In genomic region chr2:29392774-29393173, GRCh38 we compare ENCODE assay signal across 25 cellular contexts.
DNase-seq lines count a peak whose midpoint lies in the region; ATAC-seq, FAIRE-seq and TF ChIP-seq lines count a peak whose summit lies in the region.
"Had no signal": no experiment of that assay in that cellular context is flagged by ENCODE, and none has a peak within 500 bp of the region (broad histone marks: within the 10 kb centered on the region; RNA-seq: fewer than 3 reads in every experiment).

No MANE protein-coding gene starts in this region.

- CTCF ChIA-PET in HepG2 (lab: Yijun Ruan, JAX; ENCODE audit: low intra/inter-chr PET ratio, low total read pairs) (no interaction called here), K562 (lab: Yijun Ruan, JAX; ENCODE audit: low intra/inter-chr PET ratio) (no interaction called here)

- no peak overlapping the region for H3K4ac ChIP-seq in mesendoderm (ENCODE audit: low read depth, low read length)

- H3K27ac ChIP-seq in HepG2 (ENCODE audit: extremely low read length, insufficient read depth, low read length) = no peak overlapping the region
- H3K27ac ChIP-seq in right lobe of liver = no peak overlapping the region
- H3K27ac ChIP-seq in K562 (ENCODE audit: extremely low read depth, low read depth, low read length) = no peak overlapping the region
- no peak overlapping the region for H3K27ac ChIP-seq in mesendoderm (ENCODE audit: low read depth, low read length)
- H3K27ac ChIP-seq: 22Rv1, BLaER1 had no signal

- H3K4me3 ChIP-seq in HepG2 (replicated peaks in 1 of 3; ENCODE audit: insufficient read depth in 1 of 3, low read depth in 2 of 3, low read length in 3 of 3) = no peak overlapping the region
- no peak overlapping the region for H3K4me3 ChIP-seq in right lobe of liver
- no peak overlapping the region for H3K4me3 ChIP-seq in K562
- no peak overlapping the region for H3K4me3 ChIP-seq in mesendoderm (ENCODE audit: low read length)
- H3K4me3 ChIP-seq: BLaER1, GM12878 had no signal

- H3K79me2 ChIP-seq in HepG2 (ENCODE audit: insufficient read depth, low read length) (no peaks in the 10 kb centered on the region), K562 (ENCODE audit: control insufficient read depth, insufficient read depth, low read length) (no peaks in the 10 kb centered on the region), mesendoderm (ENCODE audit: control insufficient read depth, insufficient read depth, low read length) (no peaks in the 10 kb centered on the region)

- no peaks in the 10 kb centered on the region for H3K4me1 ChIP-seq in HepG2 (ENCODE audit: insufficient read depth, low read length)
- no peaks in the 10 kb centered on the region for H3K4me1 ChIP-seq in right lobe of liver
- no peaks in the 10 kb centered on the region for H3K4me1 ChIP-seq in K562 (replicated peaks in 1 of 2; ENCODE audit: control insufficient read depth in 2 of 2, insufficient read depth in 2 of 2, low read length in 2 of 2)
- H3K4me1 ChIP-seq in mesendoderm (ENCODE audit: control insufficient read depth, low read depth, low read length) = peaks cover 3% of the 10 kb centered on the region
- H3K4me1 ChIP-seq: BLaER1 had no signal

- H2AFZ ChIP-seq in HepG2 (ENCODE audit: low read length) (no peak overlapping the region), K562 (ENCODE audit: low read depth, low read length) (no peak overlapping the region)

- H3K18ac ChIP-seq in mesendoderm (ENCODE audit: low read length) = peak overlapping the region; percentile 71

- POLR2A ChIA-PET in HepG2 (lab: Yijun Ruan, JAX) = no interaction called here
- POLR2A ChIA-PET in K562 (lab: Yijun Ruan, JAX) = no interaction called here

- H3K4me2 ChIP-seq in HepG2 (ENCODE audit: low read depth, low read length) = no peak overlapping the region
- H3K4me2 ChIP-seq in K562 (ENCODE audit: insufficient read depth, low read length) = no peak overlapping the region
- H3K4me2 ChIP-seq in mesendoderm (ENCODE audit: low read length) = no peak overlapping the region
- H3K4me2 ChIP-seq: BLaER1 had no signal

- no peaks in the 10 kb centered on the region for H3K9me1 ChIP-seq in K562 (ENCODE audit: control insufficient read depth, insufficient read depth, low read length)

- ATAC-seq in HepG2 (no peak), right lobe of liver (no peak), K562 (no peak), HG02938 (IDR thresholded peaks at IDR 0.05; ENCODE audit: unreplicated experiment) (no peak)
- ATAC-seq: GM12878 had no signal

- no peak overlapping the region for H4K8ac ChIP-seq in mesendoderm (ENCODE audit: low read depth, low read length)

- H2BK15ac ChIP-seq in mesendoderm (replicated peaks; ENCODE audit: low read depth) = no peak overlapping the region

- no peak overlapping the region for H2BK120ac ChIP-seq in mesendoderm (ENCODE audit: low read depth, low read length)

- H3K9ac ChIP-seq in HepG2 (ENCODE audit: insufficient read depth, low read depth, low read length) (no peak overlapping the region), K562 (ENCODE audit: insufficient read depth in 1 of 2, low read depth in 2 of 2, low read length in 2 of 2) (no peak overlapping the region), mesendoderm (ENCODE audit: low read length) (no peak overlapping the region)
- H3K9ac ChIP-seq: BLaER1 had no signal

- no peak overlapping the region for H2AK5ac ChIP-seq in mesendoderm (ENCODE audit: low read length)

- H3K9me3 ChIP-seq in HepG2 (ENCODE audit: low read length) (no peaks in the 10 kb centered on the region), right lobe of liver (no peaks in the 10 kb centered on the region), K562 (replicated peaks; ENCODE audit: control insufficient read depth, insufficient read depth, low read depth, low read length) (no peaks in the 10 kb centered on the region)
- H3K9me3 ChIP-seq: BE2C, BLaER1 had no signal

- H3K27me3 ChIP-seq in HepG2 (ENCODE audit: control insufficient read depth in 1 of 2, insufficient read depth in 2 of 2, low read length in 2 of 2) (peaks cover 1 to 4% of the 10 kb centered on the region in 2 experiments; a peak in 1 of 5 replicates), right lobe of liver (no peaks in the 10 kb centered on the region), K562 (ENCODE audit: control insufficient read depth in 2 of 2, insufficient read depth in 2 of 2, low read length in 2 of 2) (peaks cover 0 to 3% of the 10 kb centered on the region in 2 experiments; a peak in 1 of 5 replicates), mesendoderm (ENCODE audit: insufficient read depth, low read length, poor library complexity) (no peaks in the 10 kb centered on the region)
- H3K27me3 ChIP-seq: BE2C, BLaER1 had no signal

- H3K79me1 ChIP-seq in mesendoderm (ENCODE audit: low read length) = no peaks in the 10 kb centered on the region

- H3K23ac ChIP-seq in mesendoderm (ENCODE audit: low read length) = no peak overlapping the region

- BruUV-seq in HepG2 (replicated peaks; lab: Mats Ljungman, UMichigan) (no TSS peak), K562 (replicated peaks; lab: Mats Ljungman, UMichigan) (no TSS peak)

- TF ChIP-seq EP300 in HepG2 (IDR thresholded peaks at IDR 0.05; ENCODE audit: low read depth in 2 of 2, low read length in 2 of 2) (no peak), HepG2 (CRISPR knock-in tag; IDR thresholded peaks at IDR 0.05; ENCODE audit: borderline replicate concordance) (no peak), K562 (IDR thresholded peaks at IDR 0.05; ENCODE audit: low read length) (no peak)

- TF ChIP-seq POLR2A in HepG2 (IDR thresholded peaks at IDR 0.05; ENCODE audit: insufficient read depth in 1 of 2, low read depth in 2 of 2, low read length in 2 of 2) (no peak), right lobe of liver (IDR thresholded peaks at IDR 0.05) (no peak), K562 (conservative IDR thresholded peaks at IDR 0.05) (no peak)

- DNase-seq in HepG2 (ENCODE audit: low spot score) (no peak), right lobe of liver (no peak), K562 (ENCODE audit: extremely low read depth in 1 of 4, low spot score in 3 of 4) (no peak), mesendoderm (no peak), Kasumi-1 (lab: John Stamatoyannopoulos, UW) (no peak)
- DNase-seq: ACHN; BE2C; C1 segment of cervical spinal cord; CD4-positive, alpha-beta memory T cell; CD4-positive, CD25-positive, alpha-beta regulatory T cell; CD8-positive, alpha-beta memory T cell; COR-L47; DMS 273 treated with DMSO at 0.1 percent for 48 hours; DMS153; DMS53; DMS79; DND-41; EL; GDM1 had no signal

- TF ChIP-seq CTCF in HepG2 (CRISPR knock-in tag; IDR thresholded peaks at IDR 0.05) = no peak
- no peak for TF ChIP-seq CTCF in right lobe of liver (IDR thresholded peaks at IDR 0.05)
- no peak for TF ChIP-seq CTCF in K562 (IDR thresholded peaks at IDR 0.05 in 2 of 3, conservative IDR thresholded peaks at IDR 0.05 in 1 of 3; ENCODE audit: insufficient read depth in 2 of 3, low read depth in 1 of 3, low read length in 3 of 3)

- intact Hi-C loops in HepG2 (cut with micrococcal nuclease; ENCODE audit: unreplicated experiment) = no loop called here
- intact Hi-C loops in right lobe of liver (cut with DNase I) = no loop called here
- intact Hi-C loops in K562 (cut with micrococcal nuclease) = no loop called here

- TF ChIP-seq RAD21 in HepG2 (CRISPR knock-in tag; IDR thresholded peaks at IDR 0.05) = no peak
- no peak for TF ChIP-seq RAD21 in K562 (CRISPR knock-in tag; conservative IDR thresholded peaks at IDR 0.05 in 1 of 2, IDR thresholded peaks at IDR 0.05 in 1 of 2)

- H3K56ac ChIP-seq in mesendoderm (ENCODE audit: low read length) = no peak overlapping the region

- H4K20me1 ChIP-seq in HepG2 (ENCODE audit: insufficient read depth, low read length) = no peaks in the 10 kb centered on the region
- no peaks in the 10 kb centered on the region; the same call in 1 of the 2 replicates for H4K20me1 ChIP-seq in K562 (replicated peaks; ENCODE audit: control insufficient read depth, insufficient read depth, low read length)
- H4K20me1 ChIP-seq: BLaER1 had no signal

- in situ Hi-C loops in HepG2 (cut with HindIII; ENCODE audit: extremely low pct_ligation_motif_present, low pct_unique_long_range_greater_than_20kb) = no loop called here
- in situ Hi-C loops in K562 (cut with MboI) = no loop called here

- no peak overlapping the region for H2BK5ac ChIP-seq in mesendoderm (ENCODE audit: low read length)

- H3K36me3 ChIP-seq in HepG2 (replicated peaks in 1 of 2; ENCODE audit: control insufficient read depth in 1 of 2, insufficient read depth in 2 of 2, low read length in 2 of 2) = no peaks in the 10 kb centered on the region
- H3K36me3 ChIP-seq in right lobe of liver = no peaks in the 10 kb centered on the region
- H3K36me3 ChIP-seq in K562 (ENCODE audit: control insufficient read depth, insufficient read depth, low read length) = no peaks in the 10 kb centered on the region
- H3K36me3 ChIP-seq in mesendoderm (ENCODE audit: control insufficient read depth, insufficient read depth, low read length) = no peaks in the 10 kb centered on the region
- H3K36me3 ChIP-seq: BE2C, BLaER1 had no signal

- FAIRE-seq in HepG2 (lab: Jason Lieb, UNC) (no peak), K562 (lab: Jason Lieb, UNC) (no peak)
- FAIRE-seq: GM12878, GM12892, GM18507 had no signal

- WGBS in HepG2 (ENCODE audit: low lambda C conversion rate) = 9% methylated on average over 2 of the region's 2 CpGs
- 61% methylated on average over 2 of the region's 2 CpGs for WGBS in right lobe of liver (ENCODE audit: insufficient coverage, low coverage, low lambda C conversion rate, missing lambda C conversion rate)
- whole genome bisulfite sequencing in K562 (ENCODE audit: insufficient coverage, low coverage, missing lambda C conversion rate) = 0% methylated on average over 2 of the region's 2 CpGs
- WGBS in mesendoderm (ENCODE audit: extremely low coverage, insufficient coverage, low lambda C conversion rate) = no CpG with 5 or more reads among the region's 2 CpGs

- no peak overlapping the region for H4K5ac ChIP-seq in mesendoderm (ENCODE audit: low read length)

TF ChIP-seq in HepG2, 621 proteins besides CTCF, POLR2A, EP300 and RAD21 (continues in another document):
- TF ChIP-seq NR2C2 (CRISPR knock-in tag; IDR thresholded peaks at IDR 0.05; ENCODE audit: borderline replicate concordance) (0 out of 2 replicates have a peak, but pooled peaks have one; percentile 32), NR2F1 (CRISPR knock-in tag; IDR thresholded peaks at IDR 0.05) (peak in 1 of 2 experiments; percentile 63; a peak in 2 of 4 replicates), RARA (CRISPR knock-in tag; IDR thresholded peaks at IDR 0.05) (0 out of 2 replicates have a peak, but pooled peaks have one; percentile 33), GLI4 (CRISPR knock-in tag; IDR thresholded peaks at IDR 0.05; ENCODE audit: borderline replicate concordance) (no peak), ESRRA (CRISPR knock-in tag; IDR thresholded peaks at IDR 0.05; ENCODE audit: low read depth) (peak; percentile 93)

TF ChIP-seq in K562, 482 proteins besides CTCF, POLR2A, EP300 and RAD21:
- peak; percentile 89 for TF ChIP-seq ESRRA (IDR thresholded peaks at IDR 0.05; ENCODE audit: borderline replicate concordance, low read depth)
- TF ChIP-seq GATAD2A (IDR thresholded peaks at IDR 0.05) = no peak

Comparison
In these comparisons a context has a peak if more than half of its experiments do, and no peak if none do; other contexts are left out.
1. Of the 241 proteins assayed by ChIP-seq in both HepG2 and K562: peak only in HepG2: NCOR1 and NR2C2; only in K562: none; in both: ESRRA; in neither: 238.